13 cellular contexts compared by ENCODE assay signal in the genomic region with DNA sequence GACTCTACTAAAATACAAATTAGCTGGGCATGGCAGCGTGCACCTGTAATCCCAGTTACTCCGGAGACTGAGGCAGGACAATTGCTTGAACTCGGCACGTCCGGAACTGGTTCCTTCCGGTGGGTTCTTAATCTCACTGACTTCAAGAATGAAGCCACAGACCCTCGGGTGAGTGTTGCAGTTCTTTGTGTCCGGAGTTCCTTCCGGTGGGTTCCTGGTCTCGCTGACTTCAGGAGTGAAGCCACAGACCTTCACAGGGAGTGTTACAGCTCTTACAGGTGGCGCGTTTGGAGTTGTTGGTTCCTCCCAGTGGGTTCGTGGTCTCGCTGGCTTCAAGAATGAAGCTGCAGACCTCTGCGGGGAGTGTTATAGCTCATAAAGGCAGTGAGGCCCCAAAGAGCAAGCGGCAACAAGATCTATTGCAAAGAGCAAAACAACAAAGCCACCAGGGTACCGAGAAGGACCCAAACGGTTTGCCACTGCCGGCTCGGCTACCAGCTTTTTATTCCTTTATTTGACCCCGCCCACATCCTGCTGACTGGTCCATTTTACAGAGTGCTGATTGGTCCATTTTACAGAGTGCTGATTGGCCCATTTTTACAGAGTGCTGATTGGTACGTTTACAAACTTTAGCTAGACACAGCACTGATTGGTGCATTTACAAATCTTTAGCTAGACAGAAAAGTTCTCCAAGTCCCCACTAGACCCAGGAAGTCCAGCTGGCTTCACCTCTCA. TPM values are rescaled to one million over a fixed set of nuclear protein-coding genes. Genes with fewer than 3 reads are reported as not detected.
A peak's percentile ranks its signal among the peaks of the same experiment; 100 is the strongest.
DNase-seq lines count a peak whose midpoint lies in the region; ATAC-seq lines count a peak whose summit lies in the region.
"Had no signal": no experiment of that assay in that cellular context is flagged by ENCODE, and none has a peak within 500 bp of the region (broad histone marks: within the 10 kb centered on the region; RNA-seq: fewer than 3 reads in every experiment).

No MANE protein-coding gene starts in this region.

- intact Hi-C loops in naive thymus-derived CD4-positive, alpha-beta T cell (cut with micrococcal nuclease), result no loop called here

- peaks cover 5 to 21% (median 14%) of the 10 kb centered on the region in 7 donors for H3K4me1 Mint-ChIP-seq in naive thymus-derived CD4-positive, alpha-beta T cell

- H3K9ac ChIP-seq in BLaER1 (no peak overlapping the region), GM23248 (no peak overlapping the region)

- H2AFZ ChIP-seq in GM23248, result no peak overlapping the region

- ATAC-seq in naive thymus-derived CD4-positive, alpha-beta T cell, result no peak
- ATAC-seq in HG02571 (IDR thresholded peaks at IDR 0.05; ENCODE audit: unreplicated experiment), result no peak
- ATAC-seq in HG03139 (IDR thresholded peaks at IDR 0.05; ENCODE audit: unreplicated experiment), result no peak
- ATAC-seq in HG02970 (IDR thresholded peaks at IDR 0.05; ENCODE audit: low FRiP score, unreplicated experiment), result no peak
- ATAC-seq: foreskin keratinocyte had no signal

- H3K27ac ChIP-seq in BLaER1 (no peak overlapping the region), GM23248 (no peak overlapping the region)
- no peak overlapping the region for H3K27ac ChIP-seq in naive thymus-derived CD4-positive, alpha-beta T cell (ENCODE audit: low read depth, low read length)
- H3K27ac ChIP-seq: ascending aorta, foreskin keratinocyte had no signal

- H4K20me1 ChIP-seq in BLaER1 (no peaks in the 10 kb centered on the region), GM23248 (ENCODE audit: insufficient read depth) (no peaks in the 10 kb centered on the region)

- H3K4me3 ChIP-seq in BLaER1, result no peak overlapping the region
- H3K4me3 ChIP-seq in GM23248, result no peak overlapping the region
- no peak overlapping the region for H3K4me3 ChIP-seq in naive thymus-derived CD4-positive, alpha-beta T cell (ENCODE audit: low read length)
- H3K4me3 ChIP-seq: ascending aorta had no signal

- in situ Hi-C loops in GM23248 (cut with MboI), result loop anchor here (10.0 to 25.0 kb wide), 3 partner anchors 238 to 511 kb away; no protein-coding TSS in a partner anchor

- CTCF ChIA-PET in naive thymus-derived CD4-positive, alpha-beta T cell (lab: Charles Lee), result interaction anchor here (0.6 to 1.5 kb wide), 8 partner anchors 11 to 482 kb away, joined by 3 to 9 read pairs (median 4); no protein-coding TSS in a partner anchor

- no peaks in the 10 kb centered on the region for H3K9me3 Mint-ChIP-seq in naive thymus-derived CD4-positive, alpha-beta T cell

- H3K9me3 ChIP-seq in BLaER1, result no peaks in the 10 kb centered on the region
- H3K9me3 ChIP-seq in GM23248 (ENCODE audit: low read depth), result no peaks in the 10 kb centered on the region
- no peaks in the 10 kb centered on the region for H3K9me3 ChIP-seq in naive thymus-derived CD4-positive, alpha-beta T cell (ENCODE audit: control insufficient read depth in 2 of 3, low read length in 3 of 3)
- H3K9me3 ChIP-seq: ascending aorta had no signal

- peak overlapping the region; percentile 11 to 82 (median 58) for H3K4me3 Mint-ChIP-seq in naive thymus-derived CD4-positive, alpha-beta T cell

- H3F3A ChIP-seq in GM23248 (ENCODE audit: insufficient read depth), result peaks cover 7% of the 10 kb centered on the region; the same call in 1 of the 2 replicates

- 0 out of 2 replicates have a peak overlapping the region, but pooled peaks have one; percentile 8 for H3K4me2 ChIP-seq in BLaER1
- no peak overlapping the region for H3K4me2 ChIP-seq in GM23248 (ENCODE audit: unreplicated experiment)

- H3K4me1 ChIP-seq in BLaER1 (peaks cover 28% of the 10 kb centered on the region), GM23248 (ENCODE audit: insufficient read depth) (peaks cover 3% of the 10 kb centered on the region; the same call in 1 of the 2 replicates)
- H3K4me1 ChIP-seq in naive thymus-derived CD4-positive, alpha-beta T cell (ENCODE audit: control insufficient read depth in 2 of 2, insufficient read depth in 2 of 2, low read length in 2 of 2), result no peaks in the 10 kb centered on the region
- H3K4me1 ChIP-seq: ascending aorta, foreskin keratinocyte had no signal

- POLR2A ChIA-PET in naive thymus-derived CD4-positive, alpha-beta T cell (lab: Charles Lee), result interaction anchor here (0.7 to 0.9 kb wide), 2 partner anchors 213 to 214 kb away, joined by 3 to 4 read pairs; no protein-coding TSS in a partner anchor

- H3K9me2 ChIP-seq in GM23248 (ENCODE audit: insufficient read depth), result no peaks in the 10 kb centered on the region

- no peaks in the 10 kb centered on the region for H3K79me2 ChIP-seq in GM23248 (ENCODE audit: insufficient read depth)

- H3K27ac Mint-ChIP-seq in naive thymus-derived CD4-positive, alpha-beta T cell, result peak overlapping the region in 5 of 9 donors; percentile 7 to 81 (median 26)

- DNase-seq in GM23248, result peak; percentile 17
- DNase-seq in activated T-cell treated with anti-CD3 and anti-CD28 coated beads for 48 hours (ENCODE audit: low read depth), result peak; percentile 21
- peak in 6 of 9 donors; percentile 24 to 51 (median 36) for DNase-seq in naive thymus-derived CD4-positive, alpha-beta T cell
- DNase-seq in NOMO-1 treated with DMSO at 0.1 percent for 48 hours (lab: John Stamatoyannopoulos, UW; ENCODE audit: unreplicated experiment), result no peak
- DNase-seq: foreskin keratinocyte, KBM-7, NCI-H2081 had no signal

- H3K27me3 Mint-ChIP-seq in naive thymus-derived CD4-positive, alpha-beta T cell, result peaks cover 0 to 7% (median 3%) of the 10 kb centered on the region in 5 donors

- no peaks in the 10 kb centered on the region for H3K36me3 Mint-ChIP-seq in naive thymus-derived CD4-positive, alpha-beta T cell

- H3K27me3 ChIP-seq in BLaER1 (peaks cover 3% of the 10 kb centered on the region; the same call in 1 of the 2 replicates), GM23248 (replicated peaks; ENCODE audit: insufficient read depth) (no peaks in the 10 kb centered on the region)
- H3K27me3 ChIP-seq in naive thymus-derived CD4-positive, alpha-beta T cell (ENCODE audit: control insufficient read depth in 2 of 2, insufficient read depth in 2 of 2, low read length in 2 of 2), result no peaks in the 10 kb centered on the region
- H3K27me3 ChIP-seq: ascending aorta, foreskin keratinocyte had no signal

- 79 to 81% methylated on average over 21 to 22 of the region's 22 CpGs for WGBS in GM23248 (ENCODE audit: low coverage in 1 of 2, low lambda C conversion rate in 2 of 2, missing lambda C conversion rate in 2 of 2), 2 experiments

- H3K36me3 ChIP-seq in BLaER1 (no peaks in the 10 kb centered on the region), GM23248 (ENCODE audit: low read depth) (no peaks in the 10 kb centered on the region)
- no peaks in the 10 kb centered on the region for H3K36me3 ChIP-seq in naive thymus-derived CD4-positive, alpha-beta T cell (ENCODE audit: control insufficient read depth in 2 of 3, insufficient read depth in 3 of 3, low read length in 3 of 3)
- H3K36me3 ChIP-seq: ascending aorta had no signal

RNA-seq across cellular contexts. Expression of a gene that starts 28.6 kb away (rescaled TPM):
- total RNA-seq in GM23248 (2014; rRNA removed; shearing (Covaris generic)), result not detected in 2 replicates
- polyA plus RNA-seq in GM23248 (2016; fragmentation: Nextera tagmentation; extraction: Ambion mirVana), result not detected in 2 replicates
- total RNA-seq in naive thymus-derived CD4-positive, alpha-beta T cell, result not detected
- not detected for polyA plus RNA-seq in naive thymus-derived CD4-positive, alpha-beta T cell
- total RNA-seq: ascending aorta, foreskin keratinocyte had no signal
- polyA plus RNA-seq: foreskin keratinocyte had no signal

RNA-seq across cellular contexts. Expression of a gene that starts 52.3 kb away (rescaled TPM):
- not detected in 2 replicates for total RNA-seq in GM23248 (2014; rRNA removed; shearing (Covaris generic))
- not detected in 2 replicates for polyA plus RNA-seq in GM23248 (2016; fragmentation: Nextera tagmentation; extraction: Ambion mirVana)
- total RNA-seq in naive thymus-derived CD4-positive, alpha-beta T cell, result not detected
- not detected for polyA plus RNA-seq in naive thymus-derived CD4-positive, alpha-beta T cell
- total RNA-seq: ascending aorta, foreskin keratinocyte, temporal lobe had no signal
- polyA plus RNA-seq: foreskin keratinocyte had no signal
